ENCODE assay signal across 8 cellular contexts in genomic region chr7:35624299-35625186, GRCh38.
DNase-seq lines count a peak whose midpoint lies in the region; ATAC-seq, FAIRE-seq and TF ChIP-seq lines count a peak whose summit lies in the region.

No MANE protein-coding gene starts in this region.

- no peaks in the 10 kb centered on the region for H3K36me3 ChIP-seq in GM23338 (ENCODE audit: insufficient read depth)
- H3K36me3 ChIP-seq in K562 (ENCODE audit: control insufficient read depth, insufficient read depth, low read length), result no peaks in the 10 kb centered on the region

- WGBS in K562 (ENCODE audit: insufficient coverage, low coverage, missing lambda C conversion rate), result 29% methylated on average over 16 of the region's 16 CpGs

- H3K4me1 ChIP-seq in GM23338 (ENCODE audit: insufficient read depth) (peaks cover 7% of the 10 kb centered on the region; the same call in 1 of the 2 replicates), K562 (replicated peaks in 1 of 2; ENCODE audit: control insufficient read depth in 2 of 2, insufficient read depth in 2 of 2, low read length in 2 of 2) (no peaks in the 10 kb centered on the region)

- H3K9me3 Mint-ChIP-seq in GM23338, result no peaks in the 10 kb centered on the region

- no peaks in the 10 kb centered on the region for H3K27me3 ChIP-seq in GM23338 (ENCODE audit: insufficient read depth)
- peaks cover 2 to 8% of the 10 kb centered on the region in 2 experiments; a peak in 2 of 5 replicates for H3K27me3 ChIP-seq in K562 (ENCODE audit: control insufficient read depth in 2 of 2, insufficient read depth in 2 of 2, low read length in 2 of 2)

- DNase-seq in DMS79 treated with DMSO at 0.1 percent for 48 hours (lab: John Stamatoyannopoulos, UW) (peak; percentile 2), DMS79 (lab: John Stamatoyannopoulos, UW) (no peak), GM23338 (ENCODE audit: low spot score) (peak; percentile 89), SK-N-DZ (ENCODE audit: low spot score) (peak; percentile 82), K562 (ENCODE audit: extremely low read depth in 1 of 4, low spot score in 3 of 4) (peak; percentile 65 to 72 (median 70)), iPS-NIHi11 (ENCODE audit: low spot score) (peak; percentile 77)
- DNase-seq in stimulated activated CD4-positive, alpha-beta T cell treated with anti-CD3 and anti-CD28 coated beads, Interleukin-2, amount 100 ng/mL, for 4 hours (ENCODE audit: low read depth), result peak; percentile 14

- H3K4me3 ChIP-seq in GM23338 (no peak overlapping the region), K562 (no peak overlapping the region)

- peak; percentile 78 to 84 for TF ChIP-seq RAD21 in K562 (CRISPR knock-in tag; conservative IDR thresholded peaks at IDR 0.05 in 1 of 2, IDR thresholded peaks at IDR 0.05 in 1 of 2)

- no peaks in the 10 kb centered on the region for H4K20me1 ChIP-seq in GM23338 (replicated peaks; ENCODE audit: insufficient read depth)
- no peaks in the 10 kb centered on the region for H4K20me1 ChIP-seq in K562 (replicated peaks; ENCODE audit: control insufficient read depth, insufficient read depth, low read length)

- no peaks in the 10 kb centered on the region for H3K9me2 ChIP-seq in GM23338 (ENCODE audit: insufficient read depth)

- H3K4me3 Mint-ChIP-seq in GM23338, result no peak overlapping the region

- no peaks in the 10 kb centered on the region for H3K36me3 Mint-ChIP-seq in GM23338 (ENCODE audit: low read depth)

- TF ChIP-seq POLR2A in K562 (conservative IDR thresholded peaks at IDR 0.05), result no peak

- FAIRE-seq in K562 (lab: Jason Lieb, UNC), result peak; percentile 95

- no peaks in the 10 kb centered on the region for H3F3A ChIP-seq in GM23338 (replicated peaks; ENCODE audit: low read depth)

- H3K9me1 ChIP-seq in K562 (ENCODE audit: control insufficient read depth, insufficient read depth, low read length), result no peaks in the 10 kb centered on the region

- no peak overlapping the region for H3K9ac ChIP-seq in K562 (ENCODE audit: insufficient read depth in 1 of 2, low read depth in 2 of 2, low read length in 2 of 2)

- TF ChIP-seq EP300 in K562 (IDR thresholded peaks at IDR 0.05; ENCODE audit: low read length), result no peak

- H3K79me2 ChIP-seq in GM23338 (replicated peaks; ENCODE audit: insufficient read depth) (no peaks in the 10 kb centered on the region), K562 (ENCODE audit: control insufficient read depth, insufficient read depth, low read length) (no peaks in the 10 kb centered on the region)

- no peak overlapping the region for H3K27ac ChIP-seq in GM23338 (ENCODE audit: low read depth)
- no peak overlapping the region for H3K27ac ChIP-seq in K562 (ENCODE audit: extremely low read depth, low read depth, low read length)

- H3K9me3 ChIP-seq in K562 (replicated peaks; ENCODE audit: control insufficient read depth, insufficient read depth, low read depth, low read length), result no peaks in the 10 kb centered on the region

- BruUV-seq in K562 (replicated peaks; lab: Mats Ljungman, UMichigan), result no TSS peak

- POLR2A ChIA-PET in K562 (lab: Yijun Ruan, JAX), result interaction anchor here (0.6 kb wide), 1 partner anchor 444 kb away, joined by 3 read pairs; no protein-coding TSS in a partner anchor

- in situ Hi-C loops in K562 (cut with MboI), result no loop called here

- H3K4me2 ChIP-seq in GM23338 (no peak overlapping the region), K562 (ENCODE audit: insufficient read depth, low read length) (no peak overlapping the region)

- H2AFZ ChIP-seq in GM23338 (0 out of 2 replicates have a peak overlapping the region, but pooled peaks have one; percentile 0), K562 (ENCODE audit: low read depth, low read length) (no peak overlapping the region)

- no peaks in the 10 kb centered on the region for H3K27me3 Mint-ChIP-seq in GM23338 (ENCODE audit: insufficient read depth, low read depth, poor library complexity)

- TF ChIP-seq CTCF in GM23338 (conservative IDR thresholded peaks at IDR 0.05; ENCODE audit: low read depth in 2 of 2) (peak; percentile 88 to 90), LNCAP (IDR thresholded peaks at IDR 0.05) (peak; percentile 91), K562 (IDR thresholded peaks at IDR 0.05 in 2 of 3, conservative IDR thresholded peaks at IDR 0.05 in 1 of 3; ENCODE audit: insufficient read depth in 2 of 3, low read depth in 1 of 3, low read length in 3 of 3) (peak; percentile 81 to 89 (median 88))

- no peak overlapping the region for H3K27ac Mint-ChIP-seq in GM23338

- ATAC-seq in GM23338 (peak; percentile 97), K562 (peak; percentile 97)

- peaks cover 12% of the 10 kb centered on the region for H3K4me1 Mint-ChIP-seq in GM23338

- intact Hi-C loops in K562 (cut with micrococcal nuclease), result loop anchor here (5.0 to 10.0 kb wide), 5 partner anchors 87 to 800 kb away; no protein-coding TSS in a partner anchor

- CTCF ChIA-PET in K562 (lab: Yijun Ruan, JAX; ENCODE audit: low intra/inter-chr PET ratio), result interaction anchor here (0.6 to 1.7 kb wide), 2 partner anchors 189 to 200 kb away, joined by 5 to 10 read pairs; no protein-coding TSS in a partner anchor

TF ChIP-seq in GM23338, 12 proteins besides CTCF, POLR2A, EP300 and RAD21 (continues in another document):
- TF ChIP-seq JUNB (IDR thresholded peaks at IDR 0.05; ENCODE audit: unreplicated experiment) (no peak), EZH2phosphoT487 (IDR thresholded peaks at IDR 0.05; ENCODE audit: unreplicated experiment) (no peak), NANOG (IDR thresholded peaks at IDR 0.05; ENCODE audit: borderline replicate concordance) (no peak), ZNF331 (CRISPR knock-in tag; IDR thresholded peaks at IDR 0.05; ENCODE audit: low read depth) (no peak), STAT1 (IDR thresholded peaks at IDR 0.05; ENCODE audit: unreplicated experiment) (no peak), POLR2AphosphoS5 (IDR thresholded peaks at IDR 0.05; ENCODE audit: low read depth) (no peak), CREB1 (CRISPR knock-in tag; IDR thresholded peaks at IDR 0.05; ENCODE audit: low read depth) (no peak; the same call in 1 of the 2 replicates), ZNF114 (CRISPR knock-in tag; IDR thresholded peaks at IDR 0.05) (0 out of 2 replicates have a peak, but pooled peaks have one; percentile 44)
- TF ChIP-seq, protein P1, sequence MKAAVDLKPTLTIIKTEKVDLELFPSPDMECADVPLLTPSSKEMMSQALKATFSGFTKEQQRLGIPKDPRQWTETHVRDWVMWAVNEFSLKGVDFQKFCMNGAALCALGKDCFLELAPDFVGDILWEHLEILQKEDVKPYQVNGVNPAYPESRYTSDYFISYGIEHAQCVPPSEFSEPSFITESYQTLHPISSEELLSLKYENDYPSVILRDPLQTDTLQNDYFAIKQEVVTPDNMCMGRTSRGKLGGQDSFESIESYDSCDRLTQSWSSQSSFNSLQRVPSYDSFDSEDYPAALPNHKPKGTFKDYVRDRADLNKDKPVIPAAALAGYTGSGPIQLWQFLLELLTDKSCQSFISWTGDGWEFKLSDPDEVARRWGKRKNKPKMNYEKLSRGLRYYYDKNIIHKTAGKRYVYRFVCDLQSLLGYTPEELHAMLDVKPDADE (IDR thresholded peaks at IDR 0.05), result no peak

TF ChIP-seq in K562, 482 proteins besides CTCF, POLR2A, EP300 and RAD21 (continues in another document):
- TF ChIP-seq GTF2B (IDR thresholded peaks at IDR 0.05; ENCODE audit: extremely low read depth, insufficient read length), result no peak
- no peak for TF ChIP-seq TAL1 (IDR thresholded peaks at IDR 0.05)
- TF ChIP-seq ZNF57 (CRISPR knock-in tag; IDR thresholded peaks at IDR 0.05), result no peak
- TF ChIP-seq, protein P1 (conservative IDR thresholded peaks at IDR 0.05; ENCODE audit: control insufficient read depth, low read depth, low read length), result no peak
- TF ChIP-seq FOXJ3 (CRISPR knock-in tag; IDR thresholded peaks at IDR 0.05), result no peak
- peak in 1 of 2 experiments; percentile 43; a peak in 1 of 4 replicates for TF ChIP-seq RCOR1 (IDR thresholded peaks at IDR 0.05; ENCODE audit: borderline replicate concordance in 1 of 2, low read depth in 2 of 2, low read length in 2 of 2)
- TF ChIP-seq THAP12 (CRISPR knock-in tag; IDR thresholded peaks at IDR 0.05), result no peak
- TF ChIP-seq MEIS2 (IDR thresholded peaks at IDR 0.05; ENCODE audit: partially characterized antibody), result peak; percentile 37
- no peak for TF ChIP-seq CBFA2T2 (conservative IDR thresholded peaks at IDR 0.05)
